In genomic region chr5:141914154-141914743, GRCh38 we compare ENCODE assay signal across 9 cellular contexts. TPM values are rescaled to one million over a fixed set of nuclear protein-coding genes. Genes with fewer than 3 reads are reported as not detected.
A peak's percentile ranks its signal among the peaks of the same experiment; 100 is the strongest.
DNase-seq lines count a peak whose midpoint lies in the region; ATAC-seq and TF ChIP-seq lines count a peak whose summit lies in the region.
"Had no signal": no experiment of that assay in that cellular context is flagged by ENCODE, and none has a peak within 500 bp of the region (broad histone marks: within the 10 kb centered on the region; RNA-seq: fewer than 3 reads in every experiment).

No MANE protein-coding gene starts in this region.

- H3K79me1 ChIP-seq in trophoblast cell (ENCODE audit: low read length), result no peaks in the 10 kb centered on the region

- H2BK5ac ChIP-seq in trophoblast cell (ENCODE audit: low read depth, low read length, poor library complexity), result no peak overlapping the region

- no peak overlapping the region for H3K23ac ChIP-seq in trophoblast cell (ENCODE audit: low read length)

- no peak overlapping the region for H3K18ac ChIP-seq in trophoblast cell (ENCODE audit: low read length)

- no peak overlapping the region for H2AK5ac ChIP-seq in trophoblast cell (ENCODE audit: low read length)

- peak overlapping the region; percentile 35 for H3K9ac ChIP-seq in trophoblast cell (ENCODE audit: low read length)

- intact Hi-C loops in Calu3 (cut with micrococcal nuclease; ENCODE audit: unreplicated experiment), result no loop called here

- H3K9me3 Mint-ChIP-seq in Calu3 (ENCODE audit: low read depth, unreplicated experiment), result no peaks in the 10 kb centered on the region
- peaks cover under 1% of the 10 kb centered on the region for H3K9me3 Mint-ChIP-seq in activated naive CD8-positive, alpha-beta T cell treated with anti-CD3 and anti-CD28 coated beads, Interleukin-2, amount 10 ng/mL, durations not matched to agents 7 days and 5 days

- H2BK12ac ChIP-seq in trophoblast cell (ENCODE audit: low read length), result no peak overlapping the region

- CTCF ChIA-PET in Calu3 (lab: Charles Lee), result interaction anchor here (0.6 to 1.1 kb wide), 4 partner anchors 33 to 222 kb away, joined by 3 to 7 read pairs (median 4); no protein-coding TSS in a partner anchor

- H3K4me3 ChIP-seq in right atrium auricular region, result peak overlapping the region; percentile 25 to 44
- H3K4me3 ChIP-seq in trophoblast cell (ENCODE audit: low read depth, low read length), result peak overlapping the region; percentile 1
- H3K4me3 ChIP-seq: SJSA1 had no signal

- H3K4me2 ChIP-seq in trophoblast cell (ENCODE audit: low read length), result peak overlapping the region; percentile 61

- no peak overlapping the region for H2AFZ ChIP-seq in trophoblast cell (ENCODE audit: insufficient read depth, low read length, poor library complexity)

- H4K91ac ChIP-seq in trophoblast cell (ENCODE audit: low read depth, low read length), result no peak overlapping the region

- no peak overlapping the region for H3K27ac ChIP-seq in right atrium auricular region
- H3K27ac ChIP-seq in trophoblast cell (ENCODE audit: low read depth, low read length), result no peak overlapping the region
- H3K27ac ChIP-seq: SJSA1 had no signal

- WGBS in trophoblast cell (ENCODE audit: extremely low coverage, insufficient coverage, insufficient read length), result no CpG with 5 or more reads among the region's 42 CpGs

- ATAC-seq in activated naive CD8-positive, alpha-beta T cell treated with anti-CD3 and anti-CD28 coated beads, Interleukin-2, amount 10 ng/mL, durations not matched to agents 7 days and 5 days (ENCODE audit: low read depth), result peak; percentile 74

- no peak overlapping the region for H3K27ac Mint-ChIP-seq in Calu3 (ENCODE audit: unreplicated experiment)
- no peak overlapping the region for H3K27ac Mint-ChIP-seq in activated naive CD8-positive, alpha-beta T cell treated with anti-CD3 and anti-CD28 coated beads, Interleukin-2, amount 10 ng/mL, durations not matched to agents 7 days and 5 days

- H3K27me3 Mint-ChIP-seq in Calu3 (ENCODE audit: unreplicated experiment), result peaks cover 50% of the 10 kb centered on the region
- H3K27me3 Mint-ChIP-seq in activated naive CD8-positive, alpha-beta T cell treated with anti-CD3 and anti-CD28 coated beads, Interleukin-2, amount 10 ng/mL, durations not matched to agents 7 days and 5 days, result peaks cover 37% of the 10 kb centered on the region

- H3K4me3 Mint-ChIP-seq in Calu3 (ENCODE audit: low read depth, unreplicated experiment), result no peak overlapping the region
- peak overlapping the region; percentile 57 for H3K4me3 Mint-ChIP-seq in activated naive CD8-positive, alpha-beta T cell treated with anti-CD3 and anti-CD28 coated beads, Interleukin-2, amount 10 ng/mL, durations not matched to agents 7 days and 5 days

- H3K4me1 ChIP-seq in right atrium auricular region, result peaks cover 0 to 13% of the 10 kb centered on the region in 2 donors
- peaks cover 0 to 5% of the 10 kb centered on the region in 2 experiments for H3K4me1 ChIP-seq in trophoblast cell (ENCODE audit: control insufficient read depth in 1 of 2, insufficient read depth in 2 of 2, low read length in 2 of 2)

- no peak overlapping the region for H4K12ac ChIP-seq in trophoblast cell (ENCODE audit: low read depth, low read length)

- peak; percentile 54 for DNase-seq in Calu3
- DNase-seq in GM20000 (ENCODE audit: low spot score), result peak; percentile 62
- peak; percentile 56 for DNase-seq in Kasumi-1 (lab: John Stamatoyannopoulos, UW)
- peak; percentile 47 for DNase-seq in activated naive CD8-positive, alpha-beta T cell treated with anti-CD3 and anti-CD28 coated beads, Interleukin-2, amount 10 ng/mL, durations not matched to agents 7 days and 5 days
- DNase-seq in right atrium auricular region (ENCODE audit: low spot score), result peak; percentile 63
- DNase-seq in trophoblast cell, result peak in 1 of 2 donors; percentile 60
- no peak for DNase-seq in GOT3 (lab: John Stamatoyannopoulos, UW)
- DNase-seq in mesenteric fat pad (ENCODE audit: low spot score), result no peak

- H3K27me3 ChIP-seq in right atrium auricular region (no peaks in the 10 kb centered on the region), trophoblast cell (ENCODE audit: insufficient read depth, low read length) (peaks cover 7% of the 10 kb centered on the region)

- H3K9me3 ChIP-seq in right atrium auricular region (no peaks in the 10 kb centered on the region), trophoblast cell (ENCODE audit: insufficient read depth, low read depth, low read length) (no peaks in the 10 kb centered on the region)

- H3K4ac ChIP-seq in trophoblast cell (ENCODE audit: low read depth, low read length), result no peak overlapping the region

- no peaks in the 10 kb centered on the region for H3K79me2 ChIP-seq in trophoblast cell (ENCODE audit: control insufficient read depth, insufficient read depth, low read length, poor library complexity)

- no peak overlapping the region for H4K8ac ChIP-seq in trophoblast cell (ENCODE audit: low read depth, low read length)

- POLR2A ChIA-PET in activated naive CD8-positive, alpha-beta T cell treated with anti-CD3 and anti-CD28 coated beads, Interleukin-2, amount 10 ng/mL, durations not matched to agents 7 days and 5 days (lab: Charles Lee), result interaction anchor here (1.4 kb wide), 1 partner anchor 9 kb away, joined by 12 read pairs; the partner anchor contains the start of gene DELE1

- no peak overlapping the region for H3K14ac ChIP-seq in trophoblast cell (ENCODE audit: low read length)

- no peaks in the 10 kb centered on the region for H3K36me3 Mint-ChIP-seq in Calu3 (ENCODE audit: insufficient read depth, unreplicated experiment)
- no peaks in the 10 kb centered on the region for H3K36me3 Mint-ChIP-seq in activated naive CD8-positive, alpha-beta T cell treated with anti-CD3 and anti-CD28 coated beads, Interleukin-2, amount 10 ng/mL, durations not matched to agents 7 days and 5 days

- BruUV-seq in Calu3 (replicated peaks; lab: Mats Ljungman, UMichigan), result no TSS peak

- H3K36me3 ChIP-seq in right atrium auricular region (no peaks in the 10 kb centered on the region), trophoblast cell (ENCODE audit: control insufficient read depth in 1 of 2, insufficient read depth in 2 of 2, low read length in 2 of 2) (no peaks in the 10 kb centered on the region)
- H3K36me3 ChIP-seq: SJSA1 had no signal

- TF ChIP-seq CTCF in Calu3 (IDR thresholded peaks at IDR 0.05; ENCODE audit: unreplicated experiment) (peak; percentile 31), GM20000 (IDR thresholded peaks at IDR 0.05; ENCODE audit: extremely low read depth, missing control alignments) (no peak), right atrium auricular region (IDR thresholded peaks at IDR 0.05) (peak in 1 of 2 donors; percentile 69)

- H3K4me1 Mint-ChIP-seq in Calu3 (ENCODE audit: low read depth, unreplicated experiment), result no peaks in the 10 kb centered on the region
- H3K4me1 Mint-ChIP-seq in activated naive CD8-positive, alpha-beta T cell treated with anti-CD3 and anti-CD28 coated beads, Interleukin-2, amount 10 ng/mL, durations not matched to agents 7 days and 5 days, result peaks cover 9% of the 10 kb centered on the region

- H2BK120ac ChIP-seq in trophoblast cell (ENCODE audit: insufficient read depth, low read length, poor library complexity), result no peak overlapping the region

RNA-seq across cellular contexts. Expression of gene DELE1, which starts 9.4 kb away (rescaled TPM):
- 78.0 and 78.5 TPM in 2 replicates for total RNA-seq in Calu3 (2022)
- 10 to 100 TPM; 71.2 to 73.1 TPM for total RNA-seq in activated naive CD8-positive, alpha-beta T cell treated with anti-CD3 and anti-CD28 coated beads, Interleukin-2, amount 10 ng/mL, durations not matched to agents 7 days and 5 days
- total RNA-seq in right atrium auricular region, result 10 to 100 TPM; 49.5 to 89.1 TPM
- 20.0 and 20.3 TPM in 2 replicates for polyA plus RNA-seq in trophoblast cell (2013)
- total RNA-seq in mesenteric fat pad, result 74.0 TPM

RNA-seq across cellular contexts. Expression of gene PCDH1, which starts 36.0 kb away (rescaled TPM):
- total RNA-seq in Calu3 (2022) (146 and 167 TPM in 2 replicates), right atrium auricular region (10 to 100 TPM; 22.1 to 25.3 TPM), mesenteric fat pad (43.8 TPM)
- not detected for total RNA-seq in activated naive CD8-positive, alpha-beta T cell treated with anti-CD3 and anti-CD28 coated beads, Interleukin-2, amount 10 ng/mL, durations not matched to agents 7 days and 5 days
- polyA plus RNA-seq in trophoblast cell (2013), result 5.0 TPM in 2 replicates

RNA-seq across cellular contexts. Expression of gene PCDH12, which starts 43.8 kb away (rescaled TPM):
- total RNA-seq in Calu3 (2022) (not detected in 2 replicates), right atrium auricular region (1 to 10 TPM; 7.6 to 8.8 TPM), mesenteric fat pad (6.4 TPM)
- total RNA-seq in activated naive CD8-positive, alpha-beta T cell treated with anti-CD3 and anti-CD28 coated beads, Interleukin-2, amount 10 ng/mL, durations not matched to agents 7 days and 5 days, result under 1 TPM; 0.09 to 0.14 TPM
- 0.03 and 0.07 TPM in 2 replicates for polyA plus RNA-seq in trophoblast cell (2013)
- total RNA-seq: SJSA1 had no signal

RNA-seq across cellular contexts. Expression of gene RNF14, which starts 54.7 kb away (rescaled TPM):
- total RNA-seq in Calu3 (2022) (32.2 and 43.3 TPM in 2 replicates), right atrium auricular region (10 to 100 TPM; 59.7 to 74.6 TPM), mesenteric fat pad (79.4 TPM)
- 10 to 100 TPM; 29.0 to 33.9 TPM for total RNA-seq in activated naive CD8-positive, alpha-beta T cell treated with anti-CD3 and anti-CD28 coated beads, Interleukin-2, amount 10 ng/mL, durations not matched to agents 7 days and 5 days
- polyA plus RNA-seq in trophoblast cell (2013), result 40.5 and 44.8 TPM in 2 replicates

Comparison
In these comparisons a context has a peak if more than half of its experiments do, and no peak if none do; other contexts are left out.
1. DNase-seq: peak in Calu3 (single experiment), GM20000 (single experiment), Kasumi-1 (2 of 2), activated naive CD8-positive, alpha-beta T cell treated with anti-CD3 and anti-CD28 coated beads, Interleukin-2, amount 10 ng/mL, durations not matched to agents 7 days and 5 days (single experiment) and right atrium auricular region (single experiment); none in GOT3 (single experiment) and mesenteric fat pad (single experiment).
2. RNA of gene PCDH1, which starts 36.0 kb away (total RNA-seq): 146 to 167 TPM in Calu3, 43.8 TPM in mesenteric fat pad (single experiment) and 22.1 to 25.3 TPM in right atrium auricular region; not detected in activated naive CD8-positive, alpha-beta T cell treated with anti-CD3 and anti-CD28 coated beads, Interleukin-2, amount 10 ng/mL, durations not matched to agents 7 days and 5 days; every median in the first group is over 10 times any median in the second.